10 cellular contexts compared by ENCODE assay signal in the genomic region with DNA sequence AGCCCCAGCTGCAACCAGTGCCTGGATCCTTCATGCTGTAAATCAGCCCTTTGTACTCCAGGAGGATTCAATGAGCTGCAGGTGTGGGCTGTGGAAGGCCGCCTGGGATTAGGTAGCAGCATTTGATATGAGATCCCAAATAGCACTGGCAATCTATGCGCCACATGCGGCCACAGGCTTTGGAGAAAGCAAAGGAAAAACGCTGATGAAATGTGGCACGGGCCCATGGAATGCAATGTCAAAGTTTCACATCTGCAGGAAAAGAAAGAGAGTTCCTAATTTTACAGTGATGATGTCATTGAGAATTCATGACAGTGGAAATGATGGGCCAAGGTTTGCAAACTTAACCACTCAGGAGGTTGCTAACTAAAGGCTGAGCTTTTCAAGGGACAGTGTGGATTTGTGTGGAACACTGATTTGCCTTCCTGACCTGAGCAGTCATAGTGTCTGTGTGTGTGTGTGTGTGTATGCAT.
DNase-seq lines count a peak whose midpoint lies in the region; ATAC-seq and TF ChIP-seq lines count a peak whose summit lies in the region.
"Had no signal": no experiment of that assay in that cellular context is flagged by ENCODE, and none has a peak within 500 bp of the region (broad histone marks: within the 10 kb centered on the region; RNA-seq: fewer than 3 reads in every experiment).

No MANE protein-coding gene starts in this region.

- H3K4me3 ChIP-seq in cardiac fibroblast (replicated peaks in 1 of 2; ENCODE audit: low read depth in 2 of 2, low read length in 2 of 2): no peak overlapping the region

- TF ChIP-seq CTCF in cardiac fibroblast (IDR thresholded peaks at IDR 0.05; ENCODE audit: low read depth, low read length): no peak

- ATAC-seq in Right ventricle myocardium inferior (peak; percentile 62), GM21619 (IDR thresholded peaks at IDR 0.05; ENCODE audit: unreplicated experiment) (no peak)

- DNase-seq in Right ventricle myocardium inferior (ENCODE audit: missing footprints) (no peak), cardiac septum (ENCODE audit: low spot score) (no peak), cardiac fibroblast (ENCODE audit: low read depth in 2 of 2) (peak; percentile 82 to 83), left kidney (ENCODE audit: low read depth, low spot score) (peak; percentile 90), SK-N-DZ (ENCODE audit: low spot score) (no peak), HUDEP-2 (lab: John Stamatoyannopoulos, UW; ENCODE audit: unreplicated experiment in 76 of 76) (no peak)
- no peak for DNase-seq in stimulated activated CD4-positive, alpha-beta T cell treated with anti-CD3 and anti-CD28 coated beads, Interleukin-1b, Interleukin-23, amount 100 ng/mL, for 48 hours
- DNase-seq: activated T-cell treated with anti-CD3 and anti-CD28 coated beads for 4 hours, T-helper 1 cell had no signal

- intact Hi-C loops in Right ventricle myocardium inferior (cut with DNase I) (no loop called here), cardiac septum (cut with DNase I) (no loop called here)

Comparison
In these comparisons a context has a peak if more than half of its experiments do, and no peak if none do; other contexts are left out.
1. DNase-seq: peak in cardiac fibroblast (2 of 2) and left kidney (single experiment); none in Right ventricle myocardium inferior (single experiment), cardiac septum (single experiment), SK-N-DZ (single experiment), stimulated activated CD4-positive, alpha-beta T cell treated with anti-CD3 and anti-CD28 coated beads, Interleukin-1b, Interleukin-23, amount 100 ng/mL, for 48 hours (single experiment) and HUDEP-2 (0 of 76).